9 cellular contexts compared by ENCODE assay signal in genomic region chr2:68643011-68643873, GRCh38. TPM values are rescaled to one million over a fixed set of nuclear protein-coding genes. Genes with fewer than 3 reads are reported as not detected.
A peak's percentile ranks its signal among the peaks of the same experiment; 100 is the strongest.
DNase-seq lines count a peak whose midpoint lies in the region; FAIRE-seq and TF ChIP-seq lines count a peak whose summit lies in the region.
"Had no signal": no experiment of that assay in that cellular context is flagged by ENCODE, and none has a peak within 500 bp of the region (broad histone marks: within the 10 kb centered on the region; RNA-seq: fewer than 3 reads in every experiment).

TSS of gene PROKR1 (plus strand) at chr2:68643579. CDS start at chr2:68645822, 2,243 bp downstream.

- no peaks in the 10 kb centered on the region for H3K9me3 ChIP-seq in MM.1S (replicated peaks; ENCODE audit: insufficient read depth, low read length)
- H3K9me3 ChIP-seq in astrocyte (ENCODE audit: insufficient read depth, low read depth, low read length) = peaks cover 4% of the 10 kb centered on the region
- H3K9me3 ChIP-seq in smooth muscle cell (replicated peaks; ENCODE audit: low read depth) = no peaks in the 10 kb centered on the region

- H3K9me3 Mint-ChIP-seq in astrocyte (ENCODE audit: unreplicated experiment) = peaks cover 4% of the 10 kb centered on the region
- H3K9me3 Mint-ChIP-seq in immature natural killer cell = peaks cover 0 to 5% (median 0%) of the 10 kb centered on the region in 6 donors

- H3K36me3 ChIP-seq in MM.1S (replicated peaks; ENCODE audit: insufficient read depth, low read length) = no peaks in the 10 kb centered on the region
- no peaks in the 10 kb centered on the region for H3K36me3 ChIP-seq in astrocyte (ENCODE audit: insufficient read depth, low read length)
- H3K36me3 ChIP-seq in smooth muscle cell (ENCODE audit: low read depth) = no peaks in the 10 kb centered on the region

- DNase-seq in DMS53 treated with DMSO at 0.1 percent for 48 hours (lab: John Stamatoyannopoulos, UW; ENCODE audit: unreplicated experiment) (peak; percentile 37), MM.1S (no peak), astrocyte (ENCODE audit: low read depth) (peak; percentile 5), immature natural killer cell (peak in 1 of 3 donors; percentile 10), smooth muscle cell (lab: John Stamatoyannopoulos, UW; ENCODE audit: unreplicated experiment) (peak; percentile 8), globus pallidus (ENCODE audit: low spot score) (no peak), foreskin melanocyte (no peak), HT-29 (ENCODE audit: low spot score) (no peak)

- H3K27ac ChIP-seq in MM.1S (ENCODE audit: low read length) (no peak within 1 kb of the TSS), astrocyte (ENCODE audit: low read depth, low read length) (no peak within 1 kb of the TSS), smooth muscle cell (ENCODE audit: low read depth) (no peak within 1 kb of the TSS)

- no peak for FAIRE-seq in astrocyte (lab: Jason Lieb, UNC)
- FAIRE-seq: TTC549 had no signal

- H3K9ac ChIP-seq in MM.1S (ENCODE audit: low read length) = no peak within 1 kb of the TSS
- no peak within 1 kb of the TSS for H3K9ac ChIP-seq in astrocyte (ENCODE audit: low read length)
- no peak within 1 kb of the TSS for H3K9ac ChIP-seq in smooth muscle cell (ENCODE audit: low read depth)

- H3K27me3 ChIP-seq in MM.1S (replicated peaks; ENCODE audit: insufficient read depth, low read length) (peaks cover 9% of the 10 kb centered on the region; the same call in 1 of the 2 replicates), astrocyte (ENCODE audit: insufficient read depth, low read length) (peaks cover 52% of the 10 kb centered on the region), smooth muscle cell (ENCODE audit: low read depth) (peaks cover 44% of the 10 kb centered on the region)

- H3K9me2 ChIP-seq in MM.1S (replicated peaks; ENCODE audit: insufficient read depth, low read length) = no peaks in the 10 kb centered on the region

- H3K4me3 ChIP-seq in MM.1S (ENCODE audit: low read length) (peak within 1 kb of the TSS; percentile 48), astrocyte (ENCODE audit: insufficient read depth, low read depth, low read length) (peak within 1 kb of the TSS; percentile 41), smooth muscle cell (peak within 1 kb of the TSS; percentile 61)

- H3K36me3 Mint-ChIP-seq in astrocyte (ENCODE audit: low read depth, unreplicated experiment) (no peaks in the 10 kb centered on the region), immature natural killer cell (peaks cover 0 to 4% (median 0%) of the 10 kb centered on the region in 3 donors)

- H2AFZ ChIP-seq in MM.1S (ENCODE audit: low read length) (peak within 1 kb of the TSS; percentile 25; the same call in 1 of the 2 replicates), astrocyte (ENCODE audit: low read depth, low read length) (peak within 1 kb of the TSS; percentile 73), smooth muscle cell (ENCODE audit: low read depth) (peak within 1 kb of the TSS; percentile 75)

- no peak within 1 kb of the TSS for H3K27ac Mint-ChIP-seq in astrocyte (ENCODE audit: unreplicated experiment)
- no peak within 1 kb of the TSS for H3K27ac Mint-ChIP-seq in immature natural killer cell

- H3K4me3 Mint-ChIP-seq in astrocyte (ENCODE audit: unreplicated experiment) (peak within 1 kb of the TSS; percentile 40), immature natural killer cell (peak within 1 kb of the TSS; percentile 29 to 68 (median 37))

- H3K4me2 ChIP-seq in MM.1S (ENCODE audit: low read depth, low read length) (peak within 1 kb of the TSS; percentile 64; the same call in 1 of the 2 replicates), astrocyte (ENCODE audit: low read length) (peak within 1 kb of the TSS; percentile 86), smooth muscle cell (peak within 1 kb of the TSS; percentile 98)

- H3F3A ChIP-seq in MM.1S (ENCODE audit: insufficient read depth, low read length) (no peaks in the 10 kb centered on the region), smooth muscle cell (ENCODE audit: low read depth) (no peaks in the 10 kb centered on the region)

- H3K4me1 Mint-ChIP-seq in astrocyte (ENCODE audit: low read depth, unreplicated experiment) (peaks cover 4% of the 10 kb centered on the region), immature natural killer cell (peaks cover 0 to 4% of the 10 kb centered on the region in 2 donors)

- H4K20me1 ChIP-seq in MM.1S (ENCODE audit: insufficient read depth, low read length) (no peaks in the 10 kb centered on the region), astrocyte (ENCODE audit: insufficient read depth, low read length) (no peaks in the 10 kb centered on the region), smooth muscle cell (ENCODE audit: low read depth) (no peaks in the 10 kb centered on the region)

- TF ChIP-seq CTCF in MM.1S (IDR thresholded peaks at IDR 0.05; ENCODE audit: low read length) = no peak
- TF ChIP-seq CTCF in astrocyte (IDR thresholded peaks at IDR 0.05; ENCODE audit: insufficient read depth, low read depth, low read length) = no peak
- no peak for TF ChIP-seq CTCF in smooth muscle cell (IDR thresholded peaks at IDR 0.05; ENCODE audit: borderline replicate concordance, insufficient read depth, poor library complexity, severe bottlenecking)

- WGBS in smooth muscle cell (ENCODE audit: low lambda C conversion rate) = 2% methylated on average over 49 of the region's 86 CpGs

- no peaks in the 10 kb centered on the region for H3K4me1 ChIP-seq in MM.1S (ENCODE audit: low read length)
- peaks cover 5% of the 10 kb centered on the region for H3K4me1 ChIP-seq in astrocyte (ENCODE audit: insufficient read depth, low read length)
- H3K4me1 ChIP-seq in smooth muscle cell (ENCODE audit: low read depth) = no peaks in the 10 kb centered on the region

- no peaks in the 10 kb centered on the region for H3K79me2 ChIP-seq in MM.1S (ENCODE audit: low read length)
- H3K79me2 ChIP-seq in astrocyte (ENCODE audit: insufficient read depth, low read length) = no peaks in the 10 kb centered on the region
- H3K79me2 ChIP-seq in smooth muscle cell (ENCODE audit: low read depth) = no peaks in the 10 kb centered on the region

- H3K27me3 Mint-ChIP-seq in astrocyte (ENCODE audit: low read depth, unreplicated experiment) (peaks cover 40% of the 10 kb centered on the region), immature natural killer cell (ENCODE audit: low read depth in 3 of 3) (peaks cover 17 to 35% (median 22%) of the 10 kb centered on the region in 3 donors)

RNA-seq across cellular contexts. Expression of gene PROKR1, which starts in this region (rescaled TPM):
- total RNA-seq in astrocyte (0.05 TPM in 1 of 2 replicates, not detected in the other), smooth muscle cell (not detected in 2 replicates)
- polyA plus RNA-seq in immature natural killer cell (not detected), smooth muscle cell (not detected in 2 replicates)
- total RNA-seq in HT-29 (2014; rRNA removed; shearing (Covaris generic)) = not detected in 2 replicates

Comparison
In these comparisons a context has a peak if more than half of its experiments do, and no peak if none do; other contexts are left out.
1. Peak in DNase-seq, H3K4me3 ChIP-seq and H3K4me2 ChIP-seq in astrocyte; RNA of the gene not detected or under 1 TPM.
2. Peak in DNase-seq, H3K4me3 ChIP-seq and H3K4me2 ChIP-seq in smooth muscle cell; RNA of the gene not detected or under 1 TPM.
3. H2AFZ ChIP-seq: peak in every context shown above with its lines; median percentile 75 in smooth muscle cell; 73 in astrocyte; 25 in MM.1S.